8 cellular contexts compared by ENCODE assay signal in genomic region chr6:156557269-156557885, GRCh38.
DNase-seq lines count a peak whose midpoint lies in the region; ATAC-seq, FAIRE-seq and TF ChIP-seq lines count a peak whose summit lies in the region.

No MANE protein-coding gene starts in this region.

- CTCF ChIA-PET in A549 (lab: Yijun Ruan, JAX) = no interaction called here

- no peak for TF ChIP-seq POLR2A in A549 (IDR thresholded peaks at IDR 0.05; ENCODE audit: low read length)

- in situ Hi-C loops in SK-MEL-5 (cut with HindIII; ENCODE audit: low pct_unique_long_range_greater_than_20kb, low sequenced_read_pairs) = no loop called here

- FAIRE-seq in A549 (lab: Jason Lieb, UNC) = no peak

- H3K4me2 ChIP-seq in A549 = no peak overlapping the region

- no peak for TF ChIP-seq CTCF in A549 (IDR thresholded peaks at IDR 0.05)
- no peak for TF ChIP-seq CTCF in colonic mucosa (IDR thresholded peaks at IDR 0.05)

- WGBS in A549 (ENCODE audit: missing lambda C conversion rate) = 29% methylated on average over 9 of the region's 10 CpGs

- no peaks in the 10 kb centered on the region for H3K36me3 ChIP-seq in colonic mucosa

- H3K27ac Mint-ChIP-seq in activated naive CD8-positive, alpha-beta T cell treated with anti-CD3 and anti-CD28 coated beads for 36 hours = no peak overlapping the region

- H3K9me3 ChIP-seq in A549 (peaks cover 5% of the 10 kb centered on the region; the same call in 2 of the 3 replicates), colonic mucosa (no peaks in the 10 kb centered on the region)

- intact Hi-C loops in colonic mucosa (cut with DNase I) = no loop called here

- no peaks in the 10 kb centered on the region for H3K36me3 Mint-ChIP-seq in activated naive CD8-positive, alpha-beta T cell treated with anti-CD3 and anti-CD28 coated beads for 36 hours

- H3K27ac ChIP-seq in A549 (no peak overlapping the region), colonic mucosa (no peak overlapping the region)

- H3K27me3 Mint-ChIP-seq in activated naive CD8-positive, alpha-beta T cell treated with anti-CD3 and anti-CD28 coated beads for 36 hours = no peaks in the 10 kb centered on the region

- DNase-seq in A549 (ENCODE audit: low read depth in 1 of 2, low spot score in 1 of 2) (peak in 1 of 2 experiments; percentile 29), HT-29 (ENCODE audit: low spot score) (peak; percentile 50), SK-MEL-5 (ENCODE audit: low read depth, low spot score) (peak; percentile 48), iPS-NIHi11 (ENCODE audit: low spot score) (peak; percentile 74), AML-193 (lab: John Stamatoyannopoulos, UW) (no peak), colonic mucosa (no peak)
- no peak for DNase-seq in activated naive CD8-positive, alpha-beta T cell treated with anti-CD3 and anti-CD28 coated beads for 36 hours

- peaks cover 4% of the 10 kb centered on the region for H3K4me1 Mint-ChIP-seq in activated naive CD8-positive, alpha-beta T cell treated with anti-CD3 and anti-CD28 coated beads for 36 hours

- peaks cover 5% of the 10 kb centered on the region for H3K9me3 Mint-ChIP-seq in activated naive CD8-positive, alpha-beta T cell treated with anti-CD3 and anti-CD28 coated beads for 36 hours

- POLR2A ChIA-PET in A549 (lab: Yijun Ruan, JAX) = no interaction called here

- H3K4me1 ChIP-seq in A549 = no peaks in the 10 kb centered on the region
- H3K4me1 ChIP-seq in colonic mucosa = no peaks in the 10 kb centered on the region

- H3K4me3 ChIP-seq in A549 (no peak overlapping the region), colonic mucosa (no peak overlapping the region)

- H3K27me3 ChIP-seq in colonic mucosa = no peaks in the 10 kb centered on the region

- no peak overlapping the region for H3K9ac ChIP-seq in colonic mucosa (ENCODE audit: low read depth in 2 of 2, low read length in 2 of 2)

- H3K4me3 Mint-ChIP-seq in activated naive CD8-positive, alpha-beta T cell treated with anti-CD3 and anti-CD28 coated beads for 36 hours = no peak overlapping the region

- peak; percentile 59 to 68; a peak in 5 of 6 replicates for ATAC-seq in A549
- no peak for ATAC-seq in GM19023 (IDR thresholded peaks at IDR 0.05; ENCODE audit: unreplicated experiment)

- TF ChIP-seq EP300 in A549 (IDR thresholded peaks at IDR 0.05) = no peak

- TF ChIP-seq RAD21 in A549 (conservative IDR thresholded peaks at IDR 0.05 in 1 of 2, IDR thresholded peaks at IDR 0.05 in 1 of 2) = no peak

TF ChIP-seq in A549, 52 proteins besides CTCF, POLR2A, EP300 and RAD21:
- TF ChIP-seq RFX5 (IDR thresholded peaks at IDR 0.05) (no peak), TP53 (CRISPR knock-in tag; IDR thresholded peaks at IDR 0.05) (no peak), FOXS1 (CRISPR knock-in tag; IDR thresholded peaks at IDR 0.05) (no peak), NR3C1 (IDR thresholded peaks at IDR 0.05) (no peak), HOXB13 (CRISPR knock-in tag; IDR thresholded peaks at IDR 0.05; ENCODE audit: low read depth) (no peak), CHD4 (IDR thresholded peaks at IDR 0.05; ENCODE audit: borderline replicate concordance) (no peak), JUN (IDR thresholded peaks at IDR 0.05) (no peak), CBX2 (IDR thresholded peaks at IDR 0.05; ENCODE audit: borderline replicate concordance, low read depth) (no peak), RNF2 (IDR thresholded peaks at IDR 0.05; ENCODE audit: borderline replicate concordance, low read depth) (no peak), SMC3 (IDR thresholded peaks at IDR 0.05) (no peak), HES2 (IDR thresholded peaks at IDR 0.05) (no peak), HOXB5 (CRISPR knock-in tag; IDR thresholded peaks at IDR 0.05) (no peak), ATOH8 (CRISPR knock-in tag; IDR thresholded peaks at IDR 0.05; ENCODE audit: low read depth) (no peak), RCOR1 (IDR thresholded peaks at IDR 0.05; ENCODE audit: low read depth, low read length) (no peak), EHF (CRISPR knock-in tag; IDR thresholded peaks at IDR 0.05) (no peak), FOSB (CRISPR knock-in tag; IDR thresholded peaks at IDR 0.05) (no peak), RARB (CRISPR knock-in tag; IDR thresholded peaks at IDR 0.05) (no peak)
- TF ChIP-seq, protein P1, sequence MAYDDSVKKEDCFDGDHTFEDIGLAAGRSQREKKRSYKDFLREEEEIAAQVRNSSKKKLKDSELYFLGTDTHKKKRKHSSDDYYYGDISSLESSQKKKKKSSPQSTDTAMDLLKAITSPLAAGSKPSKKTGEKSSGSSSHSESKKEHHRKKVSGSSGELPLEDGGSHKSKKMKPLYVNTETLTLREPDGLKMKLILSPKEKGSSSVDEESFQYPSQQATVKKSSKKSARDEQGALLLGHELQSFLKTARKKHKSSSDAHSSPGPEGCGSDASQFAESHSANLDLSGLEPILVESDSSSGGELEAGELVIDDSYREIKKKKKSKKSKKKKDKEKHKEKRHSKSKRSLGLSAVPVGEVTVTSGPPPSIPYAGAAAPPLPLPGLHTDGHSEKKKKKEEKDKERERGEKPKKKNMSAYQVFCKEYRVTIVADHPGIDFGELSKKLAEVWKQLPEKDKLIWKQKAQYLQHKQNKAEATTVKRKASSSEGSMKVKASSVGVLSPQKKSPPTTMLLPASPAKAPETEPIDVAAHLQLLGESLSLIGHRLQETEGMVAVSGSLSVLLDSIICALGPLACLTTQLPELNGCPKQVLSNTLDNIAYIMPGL (CRISPR knock-in tag; IDR thresholded peaks at IDR 0.05; ENCODE audit: borderline replicate concordance) = no peak
- TF ChIP-seq, protein P2, sequence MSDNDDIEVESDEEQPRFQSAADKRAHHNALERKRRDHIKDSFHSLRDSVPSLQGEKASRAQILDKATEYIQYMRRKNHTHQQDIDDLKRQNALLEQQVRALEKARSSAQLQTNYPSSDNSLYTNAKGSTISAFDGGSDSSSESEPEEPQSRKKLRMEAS (IDR thresholded peaks at IDR 0.05) = no peak
- TF ChIP-seq, protein P3, sequence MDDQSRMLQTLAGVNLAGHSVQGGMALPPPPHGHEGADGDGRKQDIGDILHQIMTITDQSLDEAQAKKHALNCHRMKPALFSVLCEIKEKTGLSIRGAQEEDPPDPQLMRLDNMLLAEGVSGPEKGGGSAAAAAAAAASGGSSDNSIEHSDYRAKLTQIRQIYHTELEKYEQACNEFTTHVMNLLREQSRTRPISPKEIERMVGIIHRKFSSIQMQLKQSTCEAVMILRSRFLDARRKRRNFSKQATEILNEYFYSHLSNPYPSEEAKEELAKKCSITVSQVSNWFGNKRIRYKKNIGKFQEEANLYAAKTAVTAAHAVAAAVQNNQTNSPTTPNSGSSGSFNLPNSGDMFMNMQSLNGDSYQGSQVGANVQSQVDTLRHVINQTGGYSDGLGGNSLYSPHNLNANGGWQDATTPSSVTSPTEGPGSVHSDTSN (IDR thresholded peaks at IDR 0.05) = no peak

Comparison
In these comparisons a context has a peak if more than half of its experiments do, and no peak if none do; other contexts are left out.
1. DNase-seq: peak in HT-29 (single experiment), SK-MEL-5 (single experiment) and iPS-NIHi11 (single experiment); none in AML-193 (0 of 2), activated naive CD8-positive, alpha-beta T cell treated with anti-CD3 and anti-CD28 coated beads for 36 hours (single experiment) and colonic mucosa (single experiment).